In genomic region chr1:155499263-155499662, GRCh38 we compare ENCODE assay signal across 17 cellular contexts.
A peak's percentile ranks its signal among the peaks of the same experiment; 100 is the strongest.
DNase-seq lines count a peak whose midpoint lies in the region; ATAC-seq and TF ChIP-seq lines count a peak whose summit lies in the region.
"Had no signal": no experiment of that assay in that cellular context is flagged by ENCODE, and none has a peak within 500 bp of the region (broad histone marks: within the 10 kb centered on the region; RNA-seq: fewer than 3 reads in every experiment).

No MANE protein-coding gene starts in this region.

- no peak overlapping the region for H3K4me2 ChIP-seq in hepatocyte
- H3K4me2 ChIP-seq: neural progenitor cell had no signal

- H3K4me1 ChIP-seq in liver (ENCODE audit: control insufficient read depth in 4 of 4, insufficient read depth in 4 of 4, low read length in 3 of 4) (peaks cover 0 to 15% (median 7%) of the 10 kb centered on the region in 4 donors), hepatocyte (ENCODE audit: insufficient read depth) (peaks cover 12% of the 10 kb centered on the region)
- H3K4me1 ChIP-seq: neural progenitor cell had no signal

- TF ChIP-seq CTCF in liver (IDR thresholded peaks at IDR 0.05; ENCODE audit: low read depth, low read length, missing input control): no peak
- TF ChIP-seq CTCF in hepatocyte (IDR thresholded peaks at IDR 0.05; ENCODE audit: poor library complexity): no peak

- no peaks in the 10 kb centered on the region for H3K9me2 ChIP-seq in hepatocyte (replicated peaks; ENCODE audit: insufficient read depth)

- peaks cover 24% of the 10 kb centered on the region for H4K20me1 ChIP-seq in hepatocyte (ENCODE audit: insufficient read depth, poor library complexity, severe bottlenecking)

- ATAC-seq in HG02938 (IDR thresholded peaks at IDR 0.05; ENCODE audit: unreplicated experiment): no peak
- no peak for ATAC-seq in GM18861 (IDR thresholded peaks at IDR 0.05; ENCODE audit: unreplicated experiment)
- ATAC-seq: esophagus mucosa; stimulated activated naive CD8-positive, alpha-beta T cell treated with anti-CD3 and anti-CD28 coated beads, Interleukin-15, amount 100 ng/mL, for 72 hours had no signal

- no peak overlapping the region for H2AFZ ChIP-seq in hepatocyte
- H2AFZ ChIP-seq: neural progenitor cell had no signal

- no peak for TF ChIP-seq RAD21 in liver (IDR thresholded peaks at IDR 0.05)

- peaks cover 96% of the 10 kb centered on the region for H3K79me2 ChIP-seq in hepatocyte

- H3K9ac ChIP-seq in liver (ENCODE audit: low read depth in 1 of 2, low read length in 2 of 2): no peak overlapping the region
- H3K9ac ChIP-seq: neural progenitor cell had no signal

- H3K36me3 ChIP-seq in liver (ENCODE audit: control insufficient read depth in 4 of 4, insufficient read depth in 3 of 4, low read depth in 1 of 4, low read length in 3 of 4): peaks cover 0 to 1% (median 0%) of the 10 kb centered on the region in 4 donors
- no peaks in the 10 kb centered on the region for H3K36me3 ChIP-seq in hepatocyte (replicated peaks; ENCODE audit: insufficient read depth, low read depth)
- H3K36me3 ChIP-seq: left lung, neural progenitor cell had no signal

- H3K27ac ChIP-seq in liver (ENCODE audit: low read depth in 1 of 2, low read length in 2 of 2) (peak overlapping the region in 1 of 2 donors; percentile 43), hepatocyte (no peak overlapping the region)
- H3K27ac ChIP-seq: neural progenitor cell had no signal

- DNase-seq in CD1c-positive myeloid dendritic cell (ENCODE audit: extremely low spot score): peak; percentile 10
- peak; percentile 48 for DNase-seq in HCEC 1CT
- peak; percentile 58 for DNase-seq in amniotic epithelial cell (ENCODE audit: low read depth)
- no peak for DNase-seq in AG08395 (ENCODE audit: low spot score)
- no peak for DNase-seq in hepatocyte (ENCODE audit: low spot score)
- DNase-seq: activated naive CD8-positive, alpha-beta T cell treated with anti-CD3 and anti-CD28 coated beads, Interleukin-2, amount 10 ng/mL, durations not matched to agents 7 days and 5 days; CD8-positive, alpha-beta memory T cell; left lung; NCI-H187; RPMI8226; sigmoid colon; stimulated activated naive CD8-positive, alpha-beta T cell treated with anti-CD3 and anti-CD28 coated beads, Interleukin-15, amount 100 ng/mL, for 72 hours had no signal

- 36% methylated on average over 1 of the region's 1 CpG for WGBS in liver
- WGBS in hepatocyte (ENCODE audit: low lambda C conversion rate, missing lambda C conversion rate): 94% methylated on average over 1 of the region's 1 CpG

- H3K4me3 ChIP-seq in liver (ENCODE audit: low read depth in 1 of 3, low read length in 3 of 3): no peak overlapping the region
- no peak overlapping the region for H3K4me3 ChIP-seq in hepatocyte
- H3K4me3 ChIP-seq: left lung, neural progenitor cell, sigmoid colon had no signal

- H3K9me3 ChIP-seq in liver (ENCODE audit: control insufficient read depth in 4 of 4, low read length in 3 of 4): no peaks in the 10 kb centered on the region
- H3K9me3 ChIP-seq in hepatocyte (ENCODE audit: low read depth): no peaks in the 10 kb centered on the region
- H3K9me3 ChIP-seq: left lung, sigmoid colon had no signal

- H3K27me3 ChIP-seq in liver (ENCODE audit: control insufficient read depth in 4 of 4, insufficient read depth in 4 of 4, low read length in 3 of 4) (no peaks in the 10 kb centered on the region), hepatocyte (no peaks in the 10 kb centered on the region)
- H3K27me3 ChIP-seq: left lung, neural progenitor cell, sigmoid colon had no signal

TF ChIP-seq in liver, 16 proteins besides CTCF, POLR2A, EP300 and RAD21:
- TF ChIP-seq JUND (IDR thresholded peaks at IDR 0.05) (peak in 1 of 2 donors; percentile 10), HNF4A (conservative IDR thresholded peaks at IDR 0.05) (peak; percentile 37 to 53), RXRA (IDR thresholded peaks at IDR 0.05) (no peak)
TF ChIP-seq in liver: peak in this region for 2.

Comparison
In these comparisons a context has a peak if more than half of its experiments do, and no peak if none do; other contexts are left out.
1. DNase-seq: peak in CD1c-positive myeloid dendritic cell (single experiment), HCEC 1CT (single experiment) and amniotic epithelial cell (single experiment); none in AG08395 (single experiment) and hepatocyte (single experiment).